9 cellular contexts compared by ENCODE assay signal in the genomic region with DNA sequence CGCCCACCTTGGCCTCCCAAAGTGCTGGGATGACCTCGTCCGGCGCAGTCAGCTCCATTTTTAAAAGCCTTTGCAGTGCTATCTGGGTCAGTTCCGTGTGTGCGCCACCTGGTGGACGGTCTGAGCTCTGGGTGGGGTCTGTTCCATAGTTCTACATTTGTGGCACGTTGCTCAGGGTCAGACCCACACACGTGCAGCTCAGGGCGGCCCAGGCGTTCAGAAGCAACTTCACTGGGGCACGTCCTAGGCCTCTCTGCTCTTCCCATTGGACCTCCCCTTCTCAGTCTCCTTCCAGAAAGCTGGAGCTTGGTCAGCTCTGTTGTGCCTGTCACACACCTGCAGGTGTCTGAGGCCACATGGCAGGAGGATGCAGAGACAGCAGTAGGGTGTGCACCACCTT.
DNase-seq lines count a peak whose midpoint lies in the region; ATAC-seq and TF ChIP-seq lines count a peak whose summit lies in the region.
"Had no signal": no experiment of that assay in that cellular context is flagged by ENCODE, and none has a peak within 500 bp of the region (broad histone marks: within the 10 kb centered on the region; RNA-seq: fewer than 3 reads in every experiment).

No MANE protein-coding gene starts in this region.

- TF ChIP-seq CTCF in foreskin fibroblast (IDR thresholded peaks at IDR 0.05; ENCODE audit: low read depth, low read length): peak; percentile 26

- no peak overlapping the region for H3K27ac Mint-ChIP-seq in stimulated activated naive CD8-positive, alpha-beta T cell treated with anti-CD3 and anti-CD28 coated beads, Interleukin-15, amount 100 ng/mL, for 72 hours

- H3K9me3 Mint-ChIP-seq in stimulated activated naive CD8-positive, alpha-beta T cell treated with anti-CD3 and anti-CD28 coated beads, Interleukin-15, amount 100 ng/mL, for 72 hours: peaks cover 22 to 35% of the 10 kb centered on the region in 2 donors

- DNase-seq in stimulated activated naive CD8-positive, alpha-beta T cell treated with anti-CD3 and anti-CD28 coated beads, Interleukin-15, Interleukin-2, amounts not matched to agents 100 U/mL and 50 U/mL, for 24 hours: peak; percentile 49
- DNase-seq in stimulated activated naive CD8-positive, alpha-beta T cell treated with anti-CD3 and anti-CD28 coated beads, Interleukin-15, amount 100 ng/mL, for 72 hours: no peak
- peak; percentile 66 for DNase-seq in NCI-H82 (lab: John Stamatoyannopoulos, UW)
- peak in 1 of 2 donors; percentile 11 for DNase-seq in foreskin fibroblast
- no peak for DNase-seq in NCI-H1105 treated with DMSO at 0.1 percent for 48 hours (lab: John Stamatoyannopoulos, UW)
- no peak for DNase-seq in NCI-H510A treated with DMSO at 0.1 percent for 48 hours (lab: John Stamatoyannopoulos, UW)
- DNase-seq in NCI-H2196 (lab: John Stamatoyannopoulos, UW; ENCODE audit: unreplicated experiment): no peak

- no peak overlapping the region for H3K4me3 Mint-ChIP-seq in stimulated activated naive CD8-positive, alpha-beta T cell treated with anti-CD3 and anti-CD28 coated beads, Interleukin-15, amount 100 ng/mL, for 72 hours

- no peak for ATAC-seq in stimulated activated naive CD8-positive, alpha-beta T cell treated with anti-CD3 and anti-CD28 coated beads, Interleukin-15, Interleukin-2, amounts not matched to agents 100 U/mL and 50 U/mL, for 24 hours
- ATAC-seq in stimulated activated naive CD8-positive, alpha-beta T cell treated with anti-CD3 and anti-CD28 coated beads, Interleukin-15, amount 100 ng/mL, for 72 hours: no peak
- no peak for ATAC-seq in GM18870 (IDR thresholded peaks at IDR 0.05; ENCODE audit: unreplicated experiment)
- ATAC-seq: pancreas had no signal

- no peak overlapping the region for H3K4me3 ChIP-seq in foreskin fibroblast (ENCODE audit: low read depth in 1 of 2, low read length in 2 of 2)
- H3K4me3 ChIP-seq: pancreas had no signal

- H3K4me1 Mint-ChIP-seq in stimulated activated naive CD8-positive, alpha-beta T cell treated with anti-CD3 and anti-CD28 coated beads, Interleukin-15, amount 100 ng/mL, for 72 hours: peaks cover 54% of the 10 kb centered on the region

- H3K27me3 Mint-ChIP-seq in stimulated activated naive CD8-positive, alpha-beta T cell treated with anti-CD3 and anti-CD28 coated beads, Interleukin-15, amount 100 ng/mL, for 72 hours: peaks cover 6% of the 10 kb centered on the region

Comparison
In these comparisons a context has a peak if more than half of its experiments do, and no peak if none do; other contexts are left out.
1. DNase-seq: peak in stimulated activated naive CD8-positive, alpha-beta T cell treated with anti-CD3 and anti-CD28 coated beads, Interleukin-15, Interleukin-2, amounts not matched to agents 100 U/mL and 50 U/mL, for 24 hours (single experiment) and NCI-H82 (single experiment); none in stimulated activated naive CD8-positive, alpha-beta T cell treated with anti-CD3 and anti-CD28 coated beads, Interleukin-15, amount 100 ng/mL, for 72 hours (0 of 2), NCI-H1105 treated with DMSO at 0.1 percent for 48 hours (single experiment), NCI-H510A treated with DMSO at 0.1 percent for 48 hours (single experiment) and NCI-H2196 (single experiment).